ENCODE assay signal across 8 cellular contexts in genomic region chrX:101617211-101618191, GRCh38. TPM values are rescaled to one million over a fixed set of nuclear protein-coding genes. Genes with fewer than 3 reads are reported as not detected.
A peak's percentile ranks its signal among the peaks of the same experiment; 100 is the strongest.
DNase-seq lines count a peak whose midpoint lies in the region; ATAC-seq and TF ChIP-seq lines count a peak whose summit lies in the region.

Gene ARMCX6, minus strand, starts transcription at chrX:101618000. Its CDS starts 1,380 bp downstream, at chrX:101616620.

- H3K4me2 ChIP-seq in DOHH2 (ENCODE audit: low read length), result peak within 1 kb of the TSS; percentile 61

- H3K9me3 ChIP-seq in DOHH2 (ENCODE audit: control insufficient read depth, insufficient read depth, low read length) (no peaks in the 10 kb centered on the region), gastroesophageal sphincter (no peaks in the 10 kb centered on the region)

- H4K20me1 ChIP-seq in DOHH2 (ENCODE audit: control insufficient read depth, insufficient read depth, low read depth, low read length), result no peaks in the 10 kb centered on the region

- H3K27me3 ChIP-seq in DOHH2 (ENCODE audit: control insufficient read depth, low read length), result no peaks in the 10 kb centered on the region
- no peaks in the 10 kb centered on the region for H3K27me3 ChIP-seq in gastroesophageal sphincter

- peaks cover 8% of the 10 kb centered on the region; the same call in 1 of the 2 replicates for H3K79me2 ChIP-seq in DOHH2 (ENCODE audit: control insufficient read depth, low read length)

- 0 to 25% methylated on average over 1 to 13 of the region's 39 CpGs for WGBS in gastroesophageal sphincter (ENCODE audit: low coverage in 1 of 2), 2 donors

- H3K4me3 ChIP-seq in DOHH2 (ENCODE audit: low read length), result peak within 1 kb of the TSS; percentile 78
- peak within 1 kb of the TSS; percentile 66 to 79 for H3K4me3 ChIP-seq in gastroesophageal sphincter

- DNase-seq in KBM-7 (peak; percentile 87), RWPE1 (ENCODE audit: low spot score) (peak; percentile 49), activated gamma-delta T cell (lab: John Stamatoyannopoulos, UW) (peak; percentile 55), nucleus accumbens (lab: John Stamatoyannopoulos, UW) (peak in 55 of 56 donors; percentile 4 to 85 (median 56))

- CTCF ChIA-PET in RWPE1 (lab: Yijun Ruan, JAX), result no interaction called here

- POLR2A ChIA-PET in RWPE1 (lab: Yijun Ruan, JAX; ENCODE audit: low non-redundant PET), result no interaction called here

- H3F3A ChIP-seq in DOHH2 (ENCODE audit: control insufficient read depth, insufficient read depth), result no peaks in the 10 kb centered on the region

- in situ Hi-C loops in KBM-7 (cut with MboI; ENCODE audit: low pct_unique_long_range_greater_than_20kb, low sequenced_read_pairs), result no loop called here

- peak; percentile 52 for TF ChIP-seq CTCF in DOHH2 (IDR thresholded peaks at IDR 0.05; ENCODE audit: low read depth, low read length, poor library complexity, severe bottlenecking)
- peak; percentile 42 for TF ChIP-seq CTCF in RWPE1 (conservative IDR thresholded peaks at IDR 0.05; ENCODE audit: low read depth)
- peak in 2 of 4 experiments; percentile 28 to 60 for TF ChIP-seq CTCF in gastroesophageal sphincter (IDR thresholded peaks at IDR 0.05)

- H3K36me3 ChIP-seq in DOHH2 (ENCODE audit: control insufficient read depth, low read length) (0 out of 2 replicates have a peak, but pooled peaks cover 3% of the 10 kb centered on the region), gastroesophageal sphincter (no peaks in the 10 kb centered on the region)

- TF ChIP-seq EP300 in gastroesophageal sphincter (IDR thresholded peaks at IDR 0.05), result no peak

- peak; percentile 95 for ATAC-seq in GM21619 (IDR thresholded peaks at IDR 0.05; ENCODE audit: unreplicated experiment)
- ATAC-seq in gastroesophageal sphincter, result peak; percentile 88

- H3K9me2 ChIP-seq in DOHH2 (replicated peaks; ENCODE audit: control insufficient read depth, low read length), result no peaks in the 10 kb centered on the region

- H3K4me1 ChIP-seq in DOHH2 (ENCODE audit: control insufficient read depth, low read length), result peaks cover 26% of the 10 kb centered on the region
- H3K4me1 ChIP-seq in gastroesophageal sphincter, result peaks cover 0 to 18% (median 0%) of the 10 kb centered on the region in 3 donors

- TF ChIP-seq POLR2A in gastroesophageal sphincter (IDR thresholded peaks at IDR 0.05), result no peak

- H3K27ac ChIP-seq in DOHH2 (ENCODE audit: low read depth, low read length) (peak within 1 kb of the TSS; percentile 28; the same call in 1 of the 2 replicates), RWPE1 (peak within 1 kb of the TSS; percentile 56), gastroesophageal sphincter (peak within 1 kb of the TSS; percentile 54 to 88 (median 82)), temporal lobe (ENCODE audit: low read depth, low read length) (peak within 1 kb of the TSS; percentile 45)

RNA-seq across cellular contexts. Expression of gene ARMCX6, which starts in this region (rescaled TPM):
- total RNA-seq in gastroesophageal sphincter (10 to 100 TPM; 10.1 to 33.7 (median 18.6) TPM), temporal lobe (25.8 TPM)

Comparison
In these comparisons a context has a peak if more than half of its experiments do, and no peak if none do; other contexts are left out.
1. Peak in every context shown above with its lines: DNase-seq, ATAC-seq, H3K4me3 ChIP-seq and H3K27ac ChIP-seq.
2. H3K27ac ChIP-seq: peak in every context shown above with its lines; median percentile 82 in gastroesophageal sphincter; 56 in RWPE1; 45 in temporal lobe; 28 in DOHH2.